ENCODE assay signal across 8 cellular contexts in genomic region chr17:64497565-64498035, GRCh38. TPM values are rescaled to one million over a fixed set of nuclear protein-coding genes. Genes with fewer than 3 reads are reported as not detected.
DNase-seq lines count a peak whose midpoint lies in the region; ATAC-seq and FAIRE-seq lines count a peak whose summit lies in the region.

No MANE protein-coding gene starts in this region.

- H3K4ac ChIP-seq in trophoblast cell (ENCODE audit: low read depth, low read length), result peak overlapping the region; percentile 17

- H3K14ac ChIP-seq in trophoblast cell (ENCODE audit: low read length), result no peak overlapping the region

- H3K4me3 ChIP-seq in NT2/D1 (ENCODE audit: insufficient read length, low read depth), result peak overlapping the region; percentile 94
- H3K4me3 ChIP-seq in endocrine pancreas (ENCODE audit: control insufficient read depth, insufficient read depth, low read length), result peak overlapping the region; percentile 72
- H3K4me3 ChIP-seq in trophoblast cell (ENCODE audit: low read depth, low read length), result peak overlapping the region; percentile 54

- H3K23ac ChIP-seq in trophoblast cell (ENCODE audit: low read length), result no peak overlapping the region

- ATAC-seq in HG02840 (IDR thresholded peaks at IDR 0.05; ENCODE audit: low FRiP score, unreplicated experiment), result no peak
- ATAC-seq in GM18873 (IDR thresholded peaks at IDR 0.05; ENCODE audit: low FRiP score, unreplicated experiment), result no peak
- no peak for ATAC-seq in HG03045 (IDR thresholded peaks at IDR 0.05; ENCODE audit: unreplicated experiment)

- H3K9me3 ChIP-seq in NT2/D1 (ENCODE audit: insufficient read depth, low read length) (peaks cover 6% of the 10 kb centered on the region), endocrine pancreas (ENCODE audit: control insufficient read depth, low read length) (no peaks in the 10 kb centered on the region), trophoblast cell (ENCODE audit: insufficient read depth, low read depth, low read length) (no peaks in the 10 kb centered on the region)

- no peak overlapping the region for H2BK120ac ChIP-seq in trophoblast cell (ENCODE audit: insufficient read depth, low read length, poor library complexity)

- H3K79me1 ChIP-seq in trophoblast cell (ENCODE audit: low read length), result peaks cover 4% of the 10 kb centered on the region

- H3K36me3 ChIP-seq in NT2/D1 (ENCODE audit: insufficient read depth, insufficient read length, low read length) (peaks cover 56% of the 10 kb centered on the region), endocrine pancreas (ENCODE audit: control insufficient read depth, insufficient read depth, low read length) (peaks cover 16% of the 10 kb centered on the region), trophoblast cell (ENCODE audit: control insufficient read depth in 1 of 2, insufficient read depth in 2 of 2, low read length in 2 of 2) (peaks cover 5 to 27% of the 10 kb centered on the region in 2 experiments)

- H3K9ac ChIP-seq in NT2/D1 (ENCODE audit: insufficient read length, low read depth) (peak overlapping the region; percentile 52), endocrine pancreas (ENCODE audit: control insufficient read depth, insufficient read depth, low read length) (peak overlapping the region; percentile 66), trophoblast cell (ENCODE audit: low read length) (peak overlapping the region; percentile 74)

- no peak overlapping the region for H4K91ac ChIP-seq in trophoblast cell (ENCODE audit: low read depth, low read length)

- H2AK5ac ChIP-seq in trophoblast cell (ENCODE audit: low read length), result no peak overlapping the region

- H3K27me3 ChIP-seq in NT2/D1 (ENCODE audit: insufficient read depth, insufficient read length) (no peaks in the 10 kb centered on the region), endocrine pancreas (ENCODE audit: control insufficient read depth, insufficient read depth, low read length) (no peaks in the 10 kb centered on the region), trophoblast cell (ENCODE audit: insufficient read depth, low read length) (no peaks in the 10 kb centered on the region)

- FAIRE-seq in GM19239 (lab: Jason Lieb, UNC), result peak; percentile 31

- peak overlapping the region; percentile 30 for H4K8ac ChIP-seq in trophoblast cell (ENCODE audit: low read depth, low read length)

- no peak for DNase-seq in GM19239 (ENCODE audit: insufficient read length, low spot score)
- no peak for DNase-seq in NT2/D1 (ENCODE audit: low read depth, low spot score)
- no peak for DNase-seq in trophoblast cell
- no peak for DNase-seq in SHP77 treated with DMSO at 0.1 percent for 48 hours (lab: John Stamatoyannopoulos, UW)

- no peak overlapping the region for H4K12ac ChIP-seq in trophoblast cell (ENCODE audit: low read depth, low read length)

- H2AFZ ChIP-seq in trophoblast cell (ENCODE audit: insufficient read depth, low read length, poor library complexity), result peak overlapping the region; percentile 27

- H3K79me2 ChIP-seq in trophoblast cell (ENCODE audit: control insufficient read depth, insufficient read depth, low read length, poor library complexity), result peaks cover 3% of the 10 kb centered on the region

- peak overlapping the region; percentile 76 for H3K4me2 ChIP-seq in trophoblast cell (ENCODE audit: low read length)

- WGBS in trophoblast cell (ENCODE audit: extremely low coverage, insufficient coverage, insufficient read length), result no CpG with 5 or more reads among the region's 4 CpGs

- H3K18ac ChIP-seq in trophoblast cell (ENCODE audit: low read length), result no peak overlapping the region

- H2BK12ac ChIP-seq in trophoblast cell (ENCODE audit: low read length), result no peak overlapping the region

- H3K4me1 ChIP-seq in NT2/D1 (ENCODE audit: insufficient read depth, insufficient read length) (no peaks in the 10 kb centered on the region), endocrine pancreas (ENCODE audit: control insufficient read depth, insufficient read depth, low read length) (peaks cover 31% of the 10 kb centered on the region), trophoblast cell (ENCODE audit: control insufficient read depth in 1 of 2, insufficient read depth in 2 of 2, low read length in 2 of 2) (peaks cover 2 to 3% of the 10 kb centered on the region in 2 experiments)

- peak overlapping the region; percentile 77 for H3K27ac ChIP-seq in trophoblast cell (ENCODE audit: low read depth, low read length)

- no peak overlapping the region for H2BK5ac ChIP-seq in trophoblast cell (ENCODE audit: low read depth, low read length, poor library complexity)

RNA-seq across cellular contexts. Expression of gene POLG2, which starts 0.7 kb away (rescaled TPM):
- polyA plus RNA-seq in trophoblast cell (2013), result 7.7 and 8.4 TPM in 2 replicates

RNA-seq across cellular contexts. Expression of gene DDX5, which starts 8.5 kb away (rescaled TPM):
- 580 and 586 TPM in 2 replicates for polyA plus RNA-seq in trophoblast cell (2013)

RNA-seq across cellular contexts. Expression of gene CEP95, which starts 9.2 kb away (rescaled TPM):
- 36.1 and 37.4 TPM in 2 replicates for polyA plus RNA-seq in trophoblast cell (2013)

RNA-seq across cellular contexts. Expression of gene MILR1, which starts 48.7 kb away (rescaled TPM):
- 0.18 and 0.29 TPM in 2 replicates for polyA plus RNA-seq in trophoblast cell (2013)
